9 cellular contexts compared by ENCODE assay signal in genomic region chr3:171671709-171672108, GRCh38.
"Had no signal": no experiment of that assay in that cellular context is flagged by ENCODE, and none has a peak within 500 bp of the region (broad histone marks: within the 10 kb centered on the region; RNA-seq: fewer than 3 reads in every experiment).

No MANE protein-coding gene starts in this region.

- H3K36me3 Mint-ChIP-seq: IgD-negative memory B cell had no signal

- ATAC-seq: HCT116 had no signal

- H3K4me1 ChIP-seq: HAP-1 had no signal

- H3K4me3 ChIP-seq: GM23248, HAP-1 had no signal

- DNase-seq: GM23248, GOT3, H7, HFFc6, KBM-7 had no signal

- H3K27ac Mint-ChIP-seq: HFFc6, IgD-negative memory B cell had no signal

- FAIRE-seq: HTR-8/SVneo had no signal

- H3K9ac ChIP-seq: GM23248 had no signal

- H2AFZ ChIP-seq: GM23248 had no signal

- H3K36me3 ChIP-seq: HAP-1 had no signal

- H3K9me3 ChIP-seq: HAP-1 had no signal

- H3K4me3 Mint-ChIP-seq: HFFc6, IgD-negative memory B cell had no signal

- H3K9me3 Mint-ChIP-seq: HFFc6, IgD-negative memory B cell had no signal

- H3K27ac ChIP-seq: GM23248 had no signal
